In the genomic region with DNA sequence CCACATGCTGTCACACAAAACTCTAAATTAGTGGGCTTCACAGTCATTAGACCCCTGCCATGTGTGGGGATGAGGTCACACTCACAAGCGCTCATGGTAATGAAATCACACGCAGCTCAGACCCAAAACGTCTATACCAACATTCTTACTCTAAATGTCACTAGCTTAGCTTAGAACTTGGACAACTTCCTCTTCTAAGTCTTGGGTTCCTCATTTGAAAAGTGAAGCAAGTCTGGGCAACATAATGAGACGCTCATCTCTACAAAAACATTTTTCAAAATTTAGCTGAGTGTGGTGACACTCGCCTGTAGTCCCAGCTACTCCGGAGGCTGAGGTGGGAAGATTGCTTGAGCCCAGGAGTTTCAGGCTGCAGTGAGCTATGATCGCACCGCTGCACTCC, we compare ENCODE assay signal across 18 cellular contexts.
A peak's percentile ranks its signal among the peaks of the same experiment; 100 is the strongest.
DNase-seq lines count a peak whose midpoint lies in the region; ATAC-seq and TF ChIP-seq lines count a peak whose summit lies in the region.
"Had no signal": no experiment of that assay in that cellular context is flagged by ENCODE, and none has a peak within 500 bp of the region (broad histone marks: within the 10 kb centered on the region; RNA-seq: fewer than 3 reads in every experiment).

No MANE protein-coding gene starts in this region.

- DNase-seq in KBM-7 (peak; percentile 81), SHP77 treated with DMSO at 0.1 percent for 48 hours (lab: John Stamatoyannopoulos, UW) (no peak)
- no peak for DNase-seq in effector CD8-positive, alpha-beta T cell (lab: John Stamatoyannopoulos, UW)
- DNase-seq: activated gamma-delta T cell; COR-L47; erythroblast; NCI-H1105 treated with DMSO at 0.1 percent for 48 hours; NCI-H2171; stimulated activated CD4-positive, alpha-beta T cell treated with anti-CD3 and anti-CD28 coated beads, Interleukin-12 subunit alpha, Interleukin-12 subunit beta, amount 100 ng/mL, for 4 hours; WERI-Rb-1 had no signal

- H3K4me3 Mint-ChIP-seq in dendritic cell treated with granulocyte-macrophage colony-stimulating factor and Interleukin-4, amounts not matched to agents 40 ng/mL and 50 ng/mL, for 4 days: peak overlapping the region; percentile 67
- H3K4me3 Mint-ChIP-seq in stimulated activated memory B cell treated with anti-CD40 and anti-IgM and Interleukin-4, amounts not matched to agents 10 μg/mL and 1 μg/mL and 100 μg/mL, for 72 hours: peak overlapping the region; percentile 56

- H3K4me1 ChIP-seq in OCI-LY3 (ENCODE audit: low read length): peaks cover 18% of the 10 kb centered on the region
- H3K4me1 ChIP-seq in gastroesophageal sphincter: no peaks in the 10 kb centered on the region
- H3K4me1 ChIP-seq: ascending aorta had no signal

- peak; percentile 79 for ATAC-seq in stimulated activated memory B cell treated with anti-CD40 and anti-IgM and Interleukin-4, amounts not matched to agents 10 μg/mL and 1 μg/mL and 100 μg/mL, for 72 hours
- ATAC-seq in gastroesophageal sphincter: no peak
- ATAC-seq: HepG2 had no signal

- TF ChIP-seq CTCF in OCI-LY3 (IDR thresholded peaks at IDR 0.05; ENCODE audit: low read depth, low read length) (no peak), gastroesophageal sphincter (IDR thresholded peaks at IDR 0.05) (no peak)

- H3K9ac ChIP-seq in OCI-LY3 (ENCODE audit: low read length): no peak overlapping the region; the same call in 1 of the 2 replicates

- H3K4me3 ChIP-seq in OCI-LY3 (ENCODE audit: low read length) (peak overlapping the region; percentile 36), gastroesophageal sphincter (no peak overlapping the region)
- H3K4me3 ChIP-seq: ascending aorta, SJSA1 had no signal

- no peaks in the 10 kb centered on the region for H3K79me2 ChIP-seq in OCI-LY3 (ENCODE audit: low read length)

- peak overlapping the region; percentile 70 for H3K4me2 ChIP-seq in OCI-LY3 (ENCODE audit: low read length)

- H4K20me1 ChIP-seq in OCI-LY3 (ENCODE audit: insufficient read depth, low read length): no peaks in the 10 kb centered on the region

- TF ChIP-seq EP300 in gastroesophageal sphincter (IDR thresholded peaks at IDR 0.05): no peak

- H3K9me3 Mint-ChIP-seq in dendritic cell treated with granulocyte-macrophage colony-stimulating factor and Interleukin-4, amounts not matched to agents 40 ng/mL and 50 ng/mL, for 4 days: no peaks in the 10 kb centered on the region
- H3K9me3 Mint-ChIP-seq in stimulated activated memory B cell treated with anti-CD40 and anti-IgM and Interleukin-4, amounts not matched to agents 10 μg/mL and 1 μg/mL and 100 μg/mL, for 72 hours: no peaks in the 10 kb centered on the region

- H2AFZ ChIP-seq in OCI-LY3 (ENCODE audit: low read depth, low read length): 0 out of 2 replicates have a peak overlapping the region, but pooled peaks have one; percentile 39

- peaks cover 47% of the 10 kb centered on the region for H3K4me1 Mint-ChIP-seq in dendritic cell treated with granulocyte-macrophage colony-stimulating factor and Interleukin-4, amounts not matched to agents 40 ng/mL and 50 ng/mL, for 4 days (ENCODE audit: low read depth)
- H3K4me1 Mint-ChIP-seq in stimulated activated memory B cell treated with anti-CD40 and anti-IgM and Interleukin-4, amounts not matched to agents 10 μg/mL and 1 μg/mL and 100 μg/mL, for 72 hours: peaks cover 57% of the 10 kb centered on the region

- H3K36me3 ChIP-seq in OCI-LY3 (replicated peaks; ENCODE audit: low read depth, low read length): no peaks in the 10 kb centered on the region
- no peaks in the 10 kb centered on the region for H3K36me3 ChIP-seq in gastroesophageal sphincter
- H3K36me3 ChIP-seq: ascending aorta, WERI-Rb-1 had no signal

- H3K36me3 Mint-ChIP-seq in dendritic cell treated with granulocyte-macrophage colony-stimulating factor and Interleukin-4, amounts not matched to agents 40 ng/mL and 50 ng/mL, for 4 days (ENCODE audit: low read depth): no peaks in the 10 kb centered on the region
- H3K36me3 Mint-ChIP-seq in stimulated activated memory B cell treated with anti-CD40 and anti-IgM and Interleukin-4, amounts not matched to agents 10 μg/mL and 1 μg/mL and 100 μg/mL, for 72 hours: no peaks in the 10 kb centered on the region

- H3K27me3 ChIP-seq in OCI-LY3 (ENCODE audit: low read depth, low read length) (no peaks in the 10 kb centered on the region), gastroesophageal sphincter (peaks cover 13% of the 10 kb centered on the region)
- H3K27me3 ChIP-seq: ascending aorta, SJSA1 had no signal

- in situ Hi-C loops in KBM-7 (cut with MboI; ENCODE audit: low pct_unique_long_range_greater_than_20kb, low sequenced_read_pairs): no loop called here

- peak overlapping the region; percentile 84 for H3K27ac Mint-ChIP-seq in dendritic cell treated with granulocyte-macrophage colony-stimulating factor and Interleukin-4, amounts not matched to agents 40 ng/mL and 50 ng/mL, for 4 days
- H3K27ac Mint-ChIP-seq in stimulated activated memory B cell treated with anti-CD40 and anti-IgM and Interleukin-4, amounts not matched to agents 10 μg/mL and 1 μg/mL and 100 μg/mL, for 72 hours: peak overlapping the region; percentile 92
- H3K27ac Mint-ChIP-seq: progenitor cell of endocrine pancreas had no signal

- peak overlapping the region; percentile 25; the same call in 1 of the 2 replicates for H3K27ac ChIP-seq in OCI-LY3 (ENCODE audit: low read length)
- no peak overlapping the region for H3K27ac ChIP-seq in gastroesophageal sphincter
- H3K27ac ChIP-seq: SJSA1, WERI-Rb-1 had no signal

- H3K9me3 ChIP-seq in OCI-LY3 (ENCODE audit: insufficient read depth, low read length) (no peaks in the 10 kb centered on the region), gastroesophageal sphincter (no peaks in the 10 kb centered on the region)
- H3K9me3 ChIP-seq: ascending aorta, SJSA1 had no signal

- 72 to 77% methylated on average over 2 to 4 of the region's 8 CpGs for WGBS in gastroesophageal sphincter (ENCODE audit: low coverage in 1 of 2), 2 donors

- peaks cover 19% of the 10 kb centered on the region for H3K27me3 Mint-ChIP-seq in dendritic cell treated with granulocyte-macrophage colony-stimulating factor and Interleukin-4, amounts not matched to agents 40 ng/mL and 50 ng/mL, for 4 days
- peaks cover 39% of the 10 kb centered on the region for H3K27me3 Mint-ChIP-seq in stimulated activated memory B cell treated with anti-CD40 and anti-IgM and Interleukin-4, amounts not matched to agents 10 μg/mL and 1 μg/mL and 100 μg/mL, for 72 hours

- intact Hi-C loops in dendritic cell treated with granulocyte-macrophage colony-stimulating factor and Interleukin-4, amounts not matched to agents 40 ng/mL and 50 ng/mL, for 4 days (cut with micrococcal nuclease): no loop called here

- TF ChIP-seq POLR2A in gastroesophageal sphincter (IDR thresholded peaks at IDR 0.05): no peak
